19 cellular contexts compared by ENCODE assay signal in genomic region chr11:78595431-78596130, GRCh38. TPM values are rescaled to one million over a fixed set of nuclear protein-coding genes. Genes with fewer than 3 reads are reported as not detected.
A peak's percentile ranks its signal among the peaks of the same experiment; 100 is the strongest.
DNase-seq lines count a peak whose midpoint lies in the region; TF ChIP-seq lines count a peak whose summit lies in the region.
"Had no signal": no experiment of that assay in that cellular context is flagged by ENCODE, and none has a peak within 500 bp of the region (broad histone marks: within the 10 kb centered on the region; RNA-seq: fewer than 3 reads in every experiment).

No MANE protein-coding gene starts in this region.

- H3K4me2 ChIP-seq in mesendoderm (ENCODE audit: low read length), result no peak overlapping the region

- whole genome bisulfite sequencing in mesendoderm (ENCODE audit: extremely low coverage, insufficient coverage, low lambda C conversion rate), result no CpG with 5 or more reads among the region's 16 CpGs
- 65 to 67% methylated on average over 16 of the region's 16 CpGs for WGBS in sigmoid colon, 2 donors

- no peak overlapping the region for H2BK120ac ChIP-seq in mesendoderm (ENCODE audit: low read depth, low read length)

- H3K27me3 ChIP-seq in adipocyte (replicated peaks; ENCODE audit: control insufficient read depth, insufficient read depth, low read length) (peaks cover 13% of the 10 kb centered on the region), mesendoderm (ENCODE audit: insufficient read depth, low read length, poor library complexity) (no peaks in the 10 kb centered on the region), sigmoid colon (no peaks in the 10 kb centered on the region)
- H3K27me3 ChIP-seq: left lung, pancreas, SJSA1 had no signal

- H3K9me3 ChIP-seq in adipocyte (ENCODE audit: control insufficient read depth, low read length) (no peaks in the 10 kb centered on the region), sigmoid colon (no peaks in the 10 kb centered on the region)
- H3K9me3 ChIP-seq: left lung, pancreas, SJSA1 had no signal

- no peak for TF ChIP-seq POLR2A in sigmoid colon (IDR thresholded peaks at IDR 0.05)

- no peak overlapping the region for H4K8ac ChIP-seq in mesendoderm (ENCODE audit: low read depth, low read length)

- H4K5ac ChIP-seq in mesendoderm (ENCODE audit: low read length), result no peak overlapping the region

- DNase-seq in NCI-H2227 (lab: John Stamatoyannopoulos, UW; ENCODE audit: unreplicated experiment), result peak; percentile 23
- no peak for DNase-seq in NCI-H2227 treated with DMSO at 0.1 percent for 48 hours (lab: John Stamatoyannopoulos, UW)
- DNase-seq in adipocyte (ENCODE audit: low read depth), result peak; percentile 6
- DNase-seq in mesendoderm, result no peak
- DNase-seq in GM13977 (ENCODE audit: low spot score), result no peak
- DNase-seq in dedifferentiated amniotic fluid mesenchymal stem cell (ENCODE audit: extremely low spot score), result no peak
- DNase-seq in stimulated activated CD4-positive, alpha-beta T cell treated with anti-CD3 and anti-CD28 coated beads, Interleukin-15, amount 100 ng/mL, for 24 hours, result no peak
- no peak for DNase-seq in sigmoid colon
- DNase-seq: activated effector memory CD4-positive, alpha-beta T cell treated with Interleukin-2 at 50 U/mL for 16 hours; amygdala; CD4-positive, alpha-beta T cell; DMS79 treated with DMSO at 0.1 percent for 48 hours; effector memory CD8-positive, alpha-beta T cell; left lung; NCI-H187 treated with DMSO at 0.1 percent for 48 hours; NCI-H526; pancreas; T1000 had no signal

- peak overlapping the region; percentile 6 for H3K56ac ChIP-seq in mesendoderm (ENCODE audit: low read length)

- no peaks in the 10 kb centered on the region for H3K36me3 ChIP-seq in adipocyte (ENCODE audit: control insufficient read depth, insufficient read depth, low read length, severe bottlenecking)
- H3K36me3 ChIP-seq in mesendoderm (ENCODE audit: control insufficient read depth, insufficient read depth, low read length), result no peaks in the 10 kb centered on the region
- no peaks in the 10 kb centered on the region for H3K36me3 ChIP-seq in sigmoid colon
- H3K36me3 ChIP-seq: left lung, pancreas, SJSA1 had no signal

- no peak overlapping the region for H2BK5ac ChIP-seq in mesendoderm (ENCODE audit: low read length)

- no peak overlapping the region for H3K4ac ChIP-seq in mesendoderm (ENCODE audit: low read depth, low read length)

- intact Hi-C loops in sigmoid colon (cut with DNase I), result no loop called here

- no peak overlapping the region for H2BK15ac ChIP-seq in mesendoderm (replicated peaks; ENCODE audit: low read depth)

- H2AK5ac ChIP-seq in mesendoderm (ENCODE audit: low read length), result no peak overlapping the region

- H3K18ac ChIP-seq in mesendoderm (ENCODE audit: low read length), result no peak overlapping the region

- in situ Hi-C loops in GM13977 (cut with MboI; ENCODE audit: low pct_unique_long_range_greater_than_20kb, low sequenced_read_pairs, unreplicated experiment), result no loop called here

- H3K27ac ChIP-seq in mesendoderm (ENCODE audit: low read depth, low read length) (no peak overlapping the region), sigmoid colon (no peak overlapping the region)
- H3K27ac ChIP-seq: left lung, pancreas, SJSA1 had no signal

- no peak overlapping the region for H3K9ac ChIP-seq in adipocyte (ENCODE audit: low read length)
- no peak overlapping the region for H3K9ac ChIP-seq in mesendoderm (ENCODE audit: low read length)

- H3K4me3 ChIP-seq in adipocyte (ENCODE audit: low read length) (no peak overlapping the region), mesendoderm (ENCODE audit: low read length) (no peak overlapping the region), sigmoid colon (no peak overlapping the region)
- H3K4me3 ChIP-seq: left lung, pancreas, SJSA1 had no signal

- no peaks in the 10 kb centered on the region for H3K79me1 ChIP-seq in mesendoderm (ENCODE audit: low read length)

- H3K4me1 ChIP-seq in adipocyte (ENCODE audit: control insufficient read depth, insufficient read depth, low read length) (no peaks in the 10 kb centered on the region), mesendoderm (ENCODE audit: control insufficient read depth, low read depth, low read length) (peaks cover 6% of the 10 kb centered on the region), sigmoid colon (peaks cover 0 to 7% (median 0%) of the 10 kb centered on the region in 4 donors)
- H3K4me1 ChIP-seq: left lung, pancreas, SJSA1 had no signal

- no peaks in the 10 kb centered on the region for H3K79me2 ChIP-seq in mesendoderm (ENCODE audit: control insufficient read depth, insufficient read depth, low read length)

- no peak overlapping the region for H3K23ac ChIP-seq in mesendoderm (ENCODE audit: low read length)

- TF ChIP-seq CTCF in GM13977 (IDR thresholded peaks at IDR 0.05; ENCODE audit: extremely low read depth, insufficient read depth, missing control alignments) (no peak), sigmoid colon (IDR thresholded peaks at IDR 0.05) (no peak)

- no peak for TF ChIP-seq EP300 in sigmoid colon (IDR thresholded peaks at IDR 0.05)

RNA-seq across cellular contexts. Expression of gene NARS2, which starts 20.9 kb away (rescaled TPM):
- 32.7 TPM for polyA plus RNA-seq in mesendoderm (2013, experiment 1 of 2)
- polyA plus RNA-seq in mesendoderm (2013, experiment 2 of 2), result 31.4 TPM
- 10 to 100 TPM in 3 of 4 donors, 1 to 10 TPM in 1; 7.8 to 15.5 (median 13.6) TPM for total RNA-seq in sigmoid colon
- 10 to 100 TPM in 2 of 3 donors, 1 to 10 TPM in 1; 9.0 to 22.2 (median 13.6) TPM for polyA plus RNA-seq in sigmoid colon

Comparison
In these comparisons a context has a peak if more than half of its experiments do, and no peak if none do; other contexts are left out.
1. DNase-seq: peak in NCI-H2227 (single experiment) and adipocyte (single experiment); none in NCI-H2227 treated with DMSO at 0.1 percent for 48 hours (single experiment), mesendoderm (single experiment), GM13977 (single experiment), dedifferentiated amniotic fluid mesenchymal stem cell (single experiment), stimulated activated CD4-positive, alpha-beta T cell treated with anti-CD3 and anti-CD28 coated beads, Interleukin-15, amount 100 ng/mL, for 24 hours (single experiment) and sigmoid colon (single experiment).